In genomic region chr10:124646483-124647352, GRCh38 we compare ENCODE assay signal across 8 cellular contexts.
A peak's percentile ranks its signal among the peaks of the same experiment; 100 is the strongest.
DNase-seq lines count a peak whose midpoint lies in the region; ATAC-seq and TF ChIP-seq lines count a peak whose summit lies in the region.

No MANE protein-coding gene starts in this region.

- TF ChIP-seq CTCF in CD4-positive, alpha-beta T cell (IDR thresholded peaks at IDR 0.05), result no peak
- TF ChIP-seq CTCF in neural progenitor cell (IDR thresholded peaks at IDR 0.05), result no peak

- peaks cover 40% of the 10 kb centered on the region for H3F3A ChIP-seq in neural progenitor cell (ENCODE audit: low read depth)

- H3K27me3 Mint-ChIP-seq in CD4-positive, alpha-beta T cell, result no peaks in the 10 kb centered on the region
- H3K27me3 Mint-ChIP-seq in neural progenitor cell (ENCODE audit: insufficient read depth, low read depth), result peaks cover 2% of the 10 kb centered on the region

- H3K27ac ChIP-seq in CD4-positive, alpha-beta T cell (ENCODE audit: low read depth, low read length), result peak overlapping the region; percentile 72
- H3K27ac ChIP-seq in neural progenitor cell, result no peak overlapping the region

- H3K36me3 Mint-ChIP-seq in CD4-positive, alpha-beta T cell (ENCODE audit: low read depth), result no peaks in the 10 kb centered on the region
- H3K36me3 Mint-ChIP-seq in neural progenitor cell, result peaks cover 4% of the 10 kb centered on the region

- no peak overlapping the region for H3K9ac ChIP-seq in neural progenitor cell

- DNase-seq in CD4-positive, alpha-beta T cell, result no peak
- DNase-seq in OCI-M1 (lab: John Stamatoyannopoulos, UW) (peak; percentile 21), erythroblast (lab: John Stamatoyannopoulos, UW) (peak; percentile 86 to 93), neural progenitor cell (ENCODE audit: low spot score) (no peak), cerebellar nuclear complex (lab: John Stamatoyannopoulos, UW) (no peak)

- no peaks in the 10 kb centered on the region for H3K36me3 ChIP-seq in neural progenitor cell

- H3K9me3 Mint-ChIP-seq in CD4-positive, alpha-beta T cell, result no peaks in the 10 kb centered on the region
- H3K9me3 Mint-ChIP-seq in neural progenitor cell, result no peaks in the 10 kb centered on the region

- CTCF ChIA-PET in CD4-positive, alpha-beta T cell (lab: Charles Lee), result interaction anchor here (0.9 to 3.0 kb wide), 12 partner anchors 10 to 101 kb away, joined by 3 to 18 read pairs (median 5); no protein-coding TSS in a partner anchor

- POLR2A ChIA-PET in CD4-positive, alpha-beta T cell (lab: Charles Lee), result interaction anchor here (1.0 to 6.8 kb wide), 12 partner anchors 8 to 144 kb away, joined by 3 to 72 read pairs (median 7); partner anchors contain the start of gene EEF1AKMT2

- peaks cover 69% of the 10 kb centered on the region for H3K4me1 ChIP-seq in neural progenitor cell

- intact Hi-C loops in CD4-positive, alpha-beta T cell (cut with DNase I, micrococcal nuclease), result loop anchor here (5.0 to 10.0 kb wide), 4 partner anchors 41 to 112 kb away; no protein-coding TSS in a partner anchor

- TF ChIP-seq POLR2A in erythroblast (IDR thresholded peaks at IDR 0.05; ENCODE audit: low read length), result no peak

- H3K4me1 Mint-ChIP-seq in CD4-positive, alpha-beta T cell (ENCODE audit: low read depth), result peaks cover 90% of the 10 kb centered on the region
- H3K4me1 Mint-ChIP-seq in neural progenitor cell, result peaks cover 46% of the 10 kb centered on the region

- H3K27ac Mint-ChIP-seq in CD4-positive, alpha-beta T cell, result peak overlapping the region; percentile 89
- H3K27ac Mint-ChIP-seq in neural progenitor cell, result peak overlapping the region; percentile 74

- H3K27me3 ChIP-seq in CD4-positive, alpha-beta T cell (ENCODE audit: control insufficient read depth, insufficient read depth, low read length), result no peaks in the 10 kb centered on the region
- no peaks in the 10 kb centered on the region for H3K27me3 ChIP-seq in neural progenitor cell

- H3K9me3 ChIP-seq in CD4-positive, alpha-beta T cell (ENCODE audit: control insufficient read depth, low read length), result no peaks in the 10 kb centered on the region
- H3K9me3 ChIP-seq in neural progenitor cell (ENCODE audit: low read depth), result no peaks in the 10 kb centered on the region

- H2AFZ ChIP-seq in neural progenitor cell (replicated peaks), result no peak overlapping the region

- H3K79me2 ChIP-seq in neural progenitor cell (ENCODE audit: low read depth), result peaks cover 22% of the 10 kb centered on the region

- no peak overlapping the region for H3K4me2 ChIP-seq in neural progenitor cell

- H4K20me1 ChIP-seq in neural progenitor cell (ENCODE audit: low read depth), result peaks cover 25% of the 10 kb centered on the region

- H3K4me3 ChIP-seq in neural progenitor cell, result no peak overlapping the region

- no peak for ATAC-seq in CD4-positive, alpha-beta T cell (ENCODE audit: poor library complexity)
- ATAC-seq in HG03469 (IDR thresholded peaks at IDR 0.05; ENCODE audit: unreplicated experiment) (no peak), HG02642 (IDR thresholded peaks at IDR 0.05; ENCODE audit: poor library complexity, unreplicated experiment) (no peak), HG03521 (IDR thresholded peaks at IDR 0.05; ENCODE audit: unreplicated experiment) (no peak)

- peak overlapping the region; percentile 79 for H3K4me3 Mint-ChIP-seq in CD4-positive, alpha-beta T cell
- H3K4me3 Mint-ChIP-seq in neural progenitor cell, result no peak overlapping the region

Comparison
In these comparisons a context has a peak if more than half of its experiments do, and no peak if none do; other contexts are left out.
1. DNase-seq: peak in OCI-M1 (single experiment) and erythroblast (2 of 2); none in CD4-positive, alpha-beta T cell (0 of 10), neural progenitor cell (single experiment) and cerebellar nuclear complex (0 of 2).